Comparison of ENCODE assay signal across 25 cellular contexts in genomic region chr1:82386365-82387069, GRCh38.
DNase-seq lines count a peak whose midpoint lies in the region; ATAC-seq, FAIRE-seq and TF ChIP-seq lines count a peak whose summit lies in the region.
"Had no signal": no experiment of that assay in that cellular context is flagged by ENCODE, and none has a peak within 500 bp of the region (broad histone marks: within the 10 kb centered on the region; RNA-seq: fewer than 3 reads in every experiment).

No MANE protein-coding gene starts in this region.

- TF ChIP-seq CTCF in colonic mucosa (IDR thresholded peaks at IDR 0.05), result no peak

- peak; percentile 60 for FAIRE-seq in H54 (lab: Jason Lieb, UNC)
- FAIRE-seq: G401.6, keratinocyte had no signal

- DNase-seq in NCI-H1092 treated with DMSO at 0.1 percent for 48 hours (lab: John Stamatoyannopoulos, UW) (peak; percentile 35), NCI-H1092 (lab: John Stamatoyannopoulos, UW) (no peak), H54 (ENCODE audit: insufficient read length, low spot score) (no peak), SK-N-DZ (ENCODE audit: low spot score) (peak; percentile 5), left kidney (ENCODE audit: low read depth, low spot score) (peak; percentile 49), SW 1271 (lab: John Stamatoyannopoulos, UW) (no peak), colonic mucosa (no peak)
- DNase-seq: 8988T; activated CD8-positive, alpha-beta memory T cell treated with anti-CD3 and anti-CD28 coated beads for 24 hours; activated gamma-delta T cell treated with Interleukin-2 at 50 U/mL for 16 hours; activated T-cell treated with anti-CD3 and anti-CD28 coated beads, Interleukin-2, amount 50 U/mL, for 1 hour; CD8-positive, alpha-beta T cell; cerebellar nuclear complex; HCEC 1CT; naive thymus-derived CD8-positive, alpha-beta T cell; NCI-H2029; NCI-H226; NCI-H774; occipital lobe; stimulated activated naive CD4-positive, alpha-beta T cell treated with Interleukin-2 at 50 U/mL for 16 hours had no signal

- no peaks in the 10 kb centered on the region for H3K9me3 ChIP-seq in colonic mucosa

- H3K36me3 ChIP-seq in colonic mucosa, result no peaks in the 10 kb centered on the region

- intact Hi-C loops in colonic mucosa (cut with DNase I), result no loop called here

- H3K27ac ChIP-seq in colonic mucosa, result no peak overlapping the region
- H3K27ac ChIP-seq: KMS-11, SK-N-MC had no signal

- no peak overlapping the region for H3K9ac ChIP-seq in colonic mucosa (ENCODE audit: low read depth in 2 of 2, low read length in 2 of 2)
- H3K9ac ChIP-seq: KMS-11 had no signal

- no peak for ATAC-seq in GM21360 (IDR thresholded peaks at IDR 0.05; ENCODE audit: unreplicated experiment)
- ATAC-seq: CD8-positive, alpha-beta T cell; naive thymus-derived CD8-positive, alpha-beta T cell had no signal

- H3K4me1 ChIP-seq in colonic mucosa, result no peaks in the 10 kb centered on the region

- no peak overlapping the region for H3K4me3 ChIP-seq in colonic mucosa
- H3K4me3 ChIP-seq: SK-N-MC had no signal

- H3K27me3 ChIP-seq in colonic mucosa, result no peaks in the 10 kb centered on the region

- no peak for TF ChIP-seq POLR2A in H54 (IDR thresholded peaks at IDR 0.05; ENCODE audit: low read depth, low read length)

Comparison
In these comparisons a context has a peak if more than half of its experiments do, and no peak if none do; other contexts are left out.
1. DNase-seq: peak in NCI-H1092 treated with DMSO at 0.1 percent for 48 hours (single experiment), SK-N-DZ (single experiment) and left kidney (single experiment); none in NCI-H1092 (single experiment), H54 (single experiment), SW 1271 (0 of 2) and colonic mucosa (single experiment).